Comparison of ENCODE assay signal across 32 cellular contexts in genomic region chr21:20302084-20302483, GRCh38.
"Had no signal": no experiment of that assay in that cellular context is flagged by ENCODE, and none has a peak within 500 bp of the region (broad histone marks: within the 10 kb centered on the region; RNA-seq: fewer than 3 reads in every experiment).

No MANE protein-coding gene starts in this region.

- H3K4me1 ChIP-seq: ascending aorta, body of pancreas, breast epithelium had no signal

- H3K4me3 ChIP-seq: ascending aorta, body of pancreas, breast epithelium, cardiac muscle cell had no signal

- H3K36me3 ChIP-seq: ascending aorta, brain microvascular endothelial cell, breast epithelium, cardiac muscle cell had no signal

- DNase-seq: activated effector memory CD4-positive, alpha-beta T cell treated with anti-CD3 and anti-CD28 coated beads, Interleukin-2, amount 50 U/mL, for 16 hours; activated effector memory CD4-positive, alpha-beta T cell treated with Interleukin-2 at 50 U/mL for 16 hours; activated gamma-delta T cell; activated gamma-delta T cell treated with Interleukin-2 at 50 U/mL for 16 hours; activated naive CD4-positive, alpha-beta T cell; activated naive CD4-positive, alpha-beta T cell treated with anti-CD3 and anti-CD28 coated beads for 36 hours; activated naive CD4-positive, alpha-beta T cell treated with anti-CD3 and anti-CD28 coated beads, Interleukin-2, amount 10 ng/mL, durations not matched to agents 7 days and 5 days; activated naive CD4-positive, alpha-beta T cell treated with anti-CD3 and anti-CD28 coated beads, Interleukin-2, amount 50 U/mL, for 16 hours; activated naive CD4-positive, alpha-beta T cell treated with Interleukin-2 at 50 U/mL for 16 hours; activated naive CD8-positive, alpha-beta T cell treated with anti-CD3 and anti-CD28 coated beads for 36 hours; activated naive CD8-positive, alpha-beta T cell treated with anti-CD3 and anti-CD28 coated beads, Interleukin-2, amount 10 ng/mL, durations not matched to agents 7 days and 5 days; activated naive CD8-positive, alpha-beta T cell treated with anti-CD3 and anti-CD28 coated beads, Interleukin-2, amount 50 U/mL, for 24 hours; activated T-cell treated with anti-CD3 and anti-CD28 coated beads, Interleukin-2, amount 50 U/mL, for 1 hour; activated T-cell treated with anti-CD3 and anti-CD28 coated beads, Interleukin-2, amount 50 U/mL, for 24 hours; activated T-cell treated with anti-CD3 and anti-CD28 coated beads, Interleukin-2, amount 50 U/mL, for 4 hours; activated T-cell treated with anti-CD3 and anti-CD28 coated beads, Interleukin-2, amount 50 U/mL, for 48 hours; activated T-cell treated with anti-CD3 and anti-CD28 coated beads, Interleukin-2, amount 50 U/mL, for 72 hours; amniotic stem cell; amygdala; anterior cingulate cortex; aorta; body of pancreas; brain microvascular endothelial cell; central memory CD4-positive, alpha-beta T cell; cerebellar nuclear complex had no signal

- H3K27me3 ChIP-seq: ascending aorta, body of pancreas, brain microvascular endothelial cell, breast epithelium, cardiac muscle cell had no signal

- ATAC-seq: activated naive CD4-positive, alpha-beta T cell treated with anti-CD3 and anti-CD28 coated beads, Interleukin-2, amount 50 U/mL, for 72 hours; activated naive CD8-positive, alpha-beta T cell treated with anti-CD3 and anti-CD28 coated beads, Interleukin-2, amount 50 U/mL, for 24 hours; activated T-cell treated with anti-CD3 and anti-CD28 coated beads, Interleukin-2, amount 50 U/mL, for 4 hours; activated T-cell treated with anti-CD3 and anti-CD28 coated beads, Interleukin-2, amount 50 U/mL, for 72 hours; activated T-helper 17 cell treated with anti-CD3 and anti-CD28 coated beads, Interleukin-2, amount 50 U/mL, for 72 hours; body of pancreas had no signal

- H3K9me3 ChIP-seq: ascending aorta, body of pancreas, breast epithelium had no signal

- FAIRE-seq: astrocyte, bronchial epithelial cell had no signal

- H3K27ac ChIP-seq: ascending aorta, body of pancreas, brain microvascular endothelial cell, breast epithelium, cardiac muscle cell had no signal
